In genomic region chr10:31304261-31304970, GRCh38 we compare ENCODE assay signal across 24 cellular contexts. TPM values are rescaled to one million over a fixed set of nuclear protein-coding genes. Genes with fewer than 3 reads are reported as not detected.
DNase-seq lines count a peak whose midpoint lies in the region; ATAC-seq, FAIRE-seq and TF ChIP-seq lines count a peak whose summit lies in the region.
"Had no signal": no experiment of that assay in that cellular context is flagged by ENCODE, and none has a peak within 500 bp of the region (broad histone marks: within the 10 kb centered on the region; RNA-seq: fewer than 3 reads in every experiment).

No MANE protein-coding gene starts in this region.

- no peak for TF ChIP-seq EP300 in HepG2 (IDR thresholded peaks at IDR 0.05; ENCODE audit: low read depth in 2 of 2, low read length in 2 of 2)
- TF ChIP-seq EP300 in HepG2 (CRISPR knock-in tag; IDR thresholded peaks at IDR 0.05; ENCODE audit: borderline replicate concordance): no peak

- H3K9me3 Mint-ChIP-seq in astrocyte (ENCODE audit: unreplicated experiment): no peaks in the 10 kb centered on the region
- no peaks in the 10 kb centered on the region for H3K9me3 Mint-ChIP-seq in activated T-helper 1 cell treated with anti-CD3 and anti-CD28 coated beads, Interleukin-12 subunit alpha, Interleukin-12 subunit beta, Interleukin-2, Interleukin-4 antibody, amounts not matched to agents 30 ng/mL and 10 ng/mL and 1 ng/mL, durations not matched to agents 14 hours and 24 hours and 36 hours
- peaks cover 0 to 3% (median under 1%) of the 10 kb centered on the region in 8 donors for H3K9me3 Mint-ChIP-seq in CD4-positive, alpha-beta memory T cell
- H3K9me3 Mint-ChIP-seq: brain, H9, type B pancreatic cell had no signal

- intact Hi-C loops in HepG2 (cut with micrococcal nuclease; ENCODE audit: unreplicated experiment) (no loop called here), right lobe of liver (cut with DNase I) (no loop called here)
- intact Hi-C loops in activated T-helper 1 cell treated with anti-CD3 and anti-CD28 coated beads, Interleukin-12 subunit alpha, Interleukin-12 subunit beta, Interleukin-2, Interleukin-4 antibody, amounts not matched to agents 30 ng/mL and 10 ng/mL and 1 ng/mL, durations not matched to agents 14 hours and 24 hours and 36 hours (cut with micrococcal nuclease): no loop called here
- intact Hi-C loops in CD4-positive, alpha-beta memory T cell (cut with micrococcal nuclease): no loop called here

- no peaks in the 10 kb centered on the region for H3K36me3 Mint-ChIP-seq in astrocyte (ENCODE audit: low read depth, unreplicated experiment)
- H3K36me3 Mint-ChIP-seq in activated T-helper 1 cell treated with anti-CD3 and anti-CD28 coated beads, Interleukin-12 subunit alpha, Interleukin-12 subunit beta, Interleukin-2, Interleukin-4 antibody, amounts not matched to agents 30 ng/mL and 10 ng/mL and 1 ng/mL, durations not matched to agents 14 hours and 24 hours and 36 hours (ENCODE audit: low read depth): peaks cover 3% of the 10 kb centered on the region
- H3K36me3 Mint-ChIP-seq in CD4-positive, alpha-beta memory T cell: peaks cover 0 to 4% of the 10 kb centered on the region in 2 donors
- H3K36me3 Mint-ChIP-seq: type B pancreatic cell had no signal

- H3K9me3 ChIP-seq in HepG2 (ENCODE audit: low read length) (no peaks in the 10 kb centered on the region), right lobe of liver (no peaks in the 10 kb centered on the region), astrocyte (ENCODE audit: insufficient read depth, low read depth, low read length) (no peaks in the 10 kb centered on the region)
- no peaks in the 10 kb centered on the region for H3K9me3 ChIP-seq in CD4-positive, alpha-beta memory T cell (ENCODE audit: control insufficient read depth in 1 of 2, low read length in 2 of 2)
- H3K9me3 ChIP-seq: BE2C, colonic mucosa, Peyer's patch, prostate gland, SJSA1 had no signal

- BruUV-seq in HepG2 (replicated peaks; lab: Mats Ljungman, UMichigan): no TSS peak

- H3K27me3 Mint-ChIP-seq in astrocyte (ENCODE audit: low read depth, unreplicated experiment): no peaks in the 10 kb centered on the region
- H3K27me3 Mint-ChIP-seq in activated T-helper 1 cell treated with anti-CD3 and anti-CD28 coated beads, Interleukin-12 subunit alpha, Interleukin-12 subunit beta, Interleukin-2, Interleukin-4 antibody, amounts not matched to agents 30 ng/mL and 10 ng/mL and 1 ng/mL, durations not matched to agents 14 hours and 24 hours and 36 hours (ENCODE audit: insufficient read depth): peaks cover 2% of the 10 kb centered on the region
- H3K27me3 Mint-ChIP-seq in CD4-positive, alpha-beta memory T cell: peaks cover 0 to 1% of the 10 kb centered on the region in 2 donors
- H3K27me3 Mint-ChIP-seq: type B pancreatic cell had no signal

- H4K20me1 ChIP-seq in HepG2 (ENCODE audit: insufficient read depth, low read length) (no peaks in the 10 kb centered on the region), astrocyte (ENCODE audit: insufficient read depth, low read length) (no peaks in the 10 kb centered on the region)

- POLR2A ChIA-PET in HepG2 (lab: Yijun Ruan, JAX): no interaction called here
- POLR2A ChIA-PET in CD4-positive, alpha-beta memory T cell (lab: Charles Lee; ENCODE audit: partially characterized antibody): interaction anchor here (0.5 kb wide), 1 partner anchor 17 kb away, joined by 3 read pairs; no protein-coding TSS in a partner anchor

- H3K27ac Mint-ChIP-seq in astrocyte (ENCODE audit: unreplicated experiment): no peak overlapping the region
- no peak overlapping the region for H3K27ac Mint-ChIP-seq in activated T-helper 1 cell treated with anti-CD3 and anti-CD28 coated beads, Interleukin-12 subunit alpha, Interleukin-12 subunit beta, Interleukin-2, Interleukin-4 antibody, amounts not matched to agents 30 ng/mL and 10 ng/mL and 1 ng/mL, durations not matched to agents 14 hours and 24 hours and 36 hours
- H3K27ac Mint-ChIP-seq in CD4-positive, alpha-beta memory T cell: no peak overlapping the region
- H3K27ac Mint-ChIP-seq: brain, H9, type B pancreatic cell had no signal

- H3K79me2 ChIP-seq in HepG2 (ENCODE audit: insufficient read depth, low read length): no peaks in the 10 kb centered on the region
- H3K79me2 ChIP-seq in astrocyte (ENCODE audit: insufficient read depth, low read length): no peaks in the 10 kb centered on the region

- H3K27ac ChIP-seq in HepG2 (ENCODE audit: extremely low read length, insufficient read depth, low read length): no peak overlapping the region
- H3K27ac ChIP-seq in right lobe of liver: no peak overlapping the region
- H3K27ac ChIP-seq in astrocyte (ENCODE audit: low read depth, low read length): no peak overlapping the region
- H3K27ac ChIP-seq in CD4-positive, alpha-beta memory T cell (ENCODE audit: low read depth, low read length): no peak overlapping the region
- H3K27ac ChIP-seq: colonic mucosa, Peyer's patch, prostate gland, SJSA1 had no signal

- TF ChIP-seq POLR2A in HepG2 (IDR thresholded peaks at IDR 0.05; ENCODE audit: insufficient read depth in 1 of 2, low read depth in 2 of 2, low read length in 2 of 2): no peak
- TF ChIP-seq POLR2A in right lobe of liver (IDR thresholded peaks at IDR 0.05): no peak

- DNase-seq in HepG2 (ENCODE audit: low spot score) (peak; percentile 4), right lobe of liver (no peak), astrocyte (ENCODE audit: low read depth) (peak; percentile 16), fibroblast of villous mesenchyme (ENCODE audit: low read depth) (peak; percentile 80), NCI-H1092 (lab: John Stamatoyannopoulos, UW) (no peak)
- no peak for DNase-seq in activated T-helper 1 cell treated with anti-CD3 and anti-CD28 coated beads, Interleukin-12 subunit alpha, Interleukin-12 subunit beta, Interleukin-2, Interleukin-4 antibody, amounts not matched to agents 30 ng/mL and 10 ng/mL and 1 ng/mL, durations not matched to agents 14 hours and 24 hours and 36 hours (ENCODE audit: low spot score)
- no peak for DNase-seq in CD4-positive, alpha-beta memory T cell
- DNase-seq: activated gamma-delta T cell, BE2C, colonic mucosa, DND-41, H9, head of caudate nucleus, left colon, mesendoderm, NCI-H2171 treated with DMSO at 0.1 percent for 48 hours, NCI-H69, Peyer's patch had no signal

- no peaks in the 10 kb centered on the region; a peak in 1 of 5 replicates for H3K27me3 ChIP-seq in HepG2 (ENCODE audit: control insufficient read depth in 1 of 2, insufficient read depth in 2 of 2, low read length in 2 of 2)
- no peaks in the 10 kb centered on the region for H3K27me3 ChIP-seq in right lobe of liver
- no peaks in the 10 kb centered on the region for H3K27me3 ChIP-seq in astrocyte (ENCODE audit: insufficient read depth, low read length)
- no peaks in the 10 kb centered on the region for H3K27me3 ChIP-seq in CD4-positive, alpha-beta memory T cell (ENCODE audit: insufficient read depth, low read length)
- H3K27me3 ChIP-seq: BE2C, colonic mucosa, Peyer's patch, SJSA1 had no signal

- WGBS in HepG2 (ENCODE audit: low lambda C conversion rate): 14% methylated on average over 6 of the region's 6 CpGs
- 60% methylated on average over 6 of the region's 6 CpGs for WGBS in right lobe of liver (ENCODE audit: insufficient coverage, low coverage, low lambda C conversion rate, missing lambda C conversion rate)

- H3K4me3 ChIP-seq in HepG2 (replicated peaks in 1 of 3; ENCODE audit: insufficient read depth in 1 of 3, low read depth in 2 of 3, low read length in 3 of 3) (no peak overlapping the region), right lobe of liver (no peak overlapping the region), astrocyte (ENCODE audit: insufficient read depth, low read depth, low read length) (no peak overlapping the region), fibroblast of villous mesenchyme (ENCODE audit: low read depth, low read length) (no peak overlapping the region)
- no peak overlapping the region for H3K4me3 ChIP-seq in CD4-positive, alpha-beta memory T cell (ENCODE audit: low read length in 2 of 2)
- H3K4me3 ChIP-seq: colonic mucosa, GM12878, Peyer's patch, prostate gland, SJSA1 had no signal

- TF ChIP-seq CTCF in HepG2 (CRISPR knock-in tag; IDR thresholded peaks at IDR 0.05) (no peak), right lobe of liver (IDR thresholded peaks at IDR 0.05) (no peak), astrocyte (IDR thresholded peaks at IDR 0.05; ENCODE audit: insufficient read depth, low read depth, low read length) (no peak), fibroblast of villous mesenchyme (IDR thresholded peaks at IDR 0.05; ENCODE audit: insufficient read depth, low read depth, low read length) (no peak)

- in situ Hi-C loops in HepG2 (cut with HindIII; ENCODE audit: extremely low pct_ligation_motif_present, low pct_unique_long_range_greater_than_20kb): no loop called here

- no peak overlapping the region for H3K9ac ChIP-seq in HepG2 (ENCODE audit: insufficient read depth, low read depth, low read length)
- no peak overlapping the region for H3K9ac ChIP-seq in astrocyte (ENCODE audit: low read length)

- H3K4me1 ChIP-seq in HepG2 (ENCODE audit: insufficient read depth, low read length) (0 out of 2 replicates have a peak, but pooled peaks cover 6% of the 10 kb centered on the region), right lobe of liver (no peaks in the 10 kb centered on the region), astrocyte (ENCODE audit: insufficient read depth, low read length) (no peaks in the 10 kb centered on the region)
- H3K4me1 ChIP-seq in CD4-positive, alpha-beta memory T cell (ENCODE audit: insufficient read depth, low read length): no peaks in the 10 kb centered on the region
- H3K4me1 ChIP-seq: colonic mucosa, Peyer's patch, prostate gland had no signal

- no peaks in the 10 kb centered on the region for H3K36me3 ChIP-seq in HepG2 (replicated peaks in 1 of 2; ENCODE audit: control insufficient read depth in 1 of 2, insufficient read depth in 2 of 2, low read length in 2 of 2)
- H3K36me3 ChIP-seq in right lobe of liver: no peaks in the 10 kb centered on the region
- H3K36me3 ChIP-seq in astrocyte (ENCODE audit: insufficient read depth, low read length): no peaks in the 10 kb centered on the region
- no peaks in the 10 kb centered on the region for H3K36me3 ChIP-seq in CD4-positive, alpha-beta memory T cell (ENCODE audit: insufficient read depth, low read length)
- H3K36me3 ChIP-seq: BE2C, colonic mucosa, Peyer's patch, prostate gland, SJSA1 had no signal

- TF ChIP-seq RAD21 in HepG2 (CRISPR knock-in tag; IDR thresholded peaks at IDR 0.05): no peak

- no peak overlapping the region for H2AFZ ChIP-seq in HepG2 (ENCODE audit: low read length)
- H2AFZ ChIP-seq in astrocyte (ENCODE audit: low read depth, low read length): no peak overlapping the region

- no peak for FAIRE-seq in HepG2 (lab: Jason Lieb, UNC)
- FAIRE-seq in astrocyte (lab: Jason Lieb, UNC): no peak
- FAIRE-seq: GM12878 had no signal

- H3K4me1 Mint-ChIP-seq in astrocyte (ENCODE audit: low read depth, unreplicated experiment): no peaks in the 10 kb centered on the region
- H3K4me1 Mint-ChIP-seq in activated T-helper 1 cell treated with anti-CD3 and anti-CD28 coated beads, Interleukin-12 subunit alpha, Interleukin-12 subunit beta, Interleukin-2, Interleukin-4 antibody, amounts not matched to agents 30 ng/mL and 10 ng/mL and 1 ng/mL, durations not matched to agents 14 hours and 24 hours and 36 hours (ENCODE audit: low read depth): peaks cover 8% of the 10 kb centered on the region
- no peaks in the 10 kb centered on the region for H3K4me1 Mint-ChIP-seq in CD4-positive, alpha-beta memory T cell
- H3K4me1 Mint-ChIP-seq: brain, H9 had no signal

- CTCF ChIA-PET in HepG2 (lab: Yijun Ruan, JAX; ENCODE audit: low intra/inter-chr PET ratio, low total read pairs): no interaction called here
- CTCF ChIA-PET in CD4-positive, alpha-beta memory T cell (lab: Charles Lee; ENCODE audit: partially characterized antibody): no interaction called here

- no peak overlapping the region for H3K4me3 Mint-ChIP-seq in astrocyte (ENCODE audit: unreplicated experiment)
- H3K4me3 Mint-ChIP-seq in activated T-helper 1 cell treated with anti-CD3 and anti-CD28 coated beads, Interleukin-12 subunit alpha, Interleukin-12 subunit beta, Interleukin-2, Interleukin-4 antibody, amounts not matched to agents 30 ng/mL and 10 ng/mL and 1 ng/mL, durations not matched to agents 14 hours and 24 hours and 36 hours: no peak overlapping the region
- no peak overlapping the region for H3K4me3 Mint-ChIP-seq in CD4-positive, alpha-beta memory T cell
- H3K4me3 Mint-ChIP-seq: brain, H9, type B pancreatic cell had no signal

- H3K4me2 ChIP-seq in HepG2 (ENCODE audit: low read depth, low read length): no peak overlapping the region
- no peak overlapping the region for H3K4me2 ChIP-seq in astrocyte (ENCODE audit: low read length)

- no peak for ATAC-seq in HepG2
- no peak for ATAC-seq in right lobe of liver
- no peak for ATAC-seq in GM21381 (IDR thresholded peaks at IDR 0.05; ENCODE audit: unreplicated experiment)
- ATAC-seq: GM12878, left colon had no signal

RNA-seq across cellular contexts. Expression of gene ZEB1, which starts 14.6 kb away (rescaled TPM):
- total RNA-seq in HepG2 (2016; rRNA removed; fragmentation: Illumina TruSeq; extraction: Trizol) (18.0 and 24.7 TPM in 2 replicates), right lobe of liver (10 to 100 TPM in 5 of 6 experiments, 1 to 10 TPM in 1; 10.0 to 17.6 (median 13.6) TPM), astrocyte (37.2 and 42.3 TPM in 2 replicates), fibroblast of villous mesenchyme (73.4 and 89.8 TPM in 2 replicates)
- total RNA-seq in HepG2 (2016; cell fraction: cytosol; rRNA removed; fragmentation: Illumina TruSeq; extraction: Trizol; ENCODE audit: low read depth): 73.2 and 85.5 TPM in 2 replicates
- 16.1 and 19.9 TPM in 2 replicates for total RNA-seq in HepG2 (2016; cell fraction: insoluble cytoplasmic fraction; rRNA removed; fragmentation: Illumina TruSeq; extraction: Trizol)
- 20.1 and 23.3 TPM in 2 replicates for total RNA-seq in HepG2 (2016; cell fraction: membrane; rRNA removed; fragmentation: Illumina TruSeq; extraction: Trizol)
- total RNA-seq in HepG2 (2016; cell fraction: nucleus; rRNA removed; fragmentation: Illumina TruSeq; extraction: Trizol): 34.1 and 37.0 TPM in 2 replicates
- 8.3 and 9.6 TPM in 2 replicates for polyA plus RNA-seq in HepG2 (2011; rRNA removed)
- polyA plus RNA-seq in HepG2 (2011; cell fraction: cytosol; rRNA removed): 3.6 and 5.9 TPM in 2 replicates
- polyA plus RNA-seq in HepG2 (2011; cell fraction: nucleus; rRNA removed): 7.5 and 8.9 TPM in 2 replicates
- 10.1 and 15.2 TPM in 2 replicates for polyA plus RNA-seq in HepG2 (2012)
- 0.21 and 0.23 TPM in 2 replicates for polyA plus RNA-seq in HepG2 (2016; cell fraction: cytosol; fragmentation: Illumina TruSeq; extraction: Trizol; ENCODE audit: low read depth)
- polyA plus RNA-seq in HepG2 (2016; cell fraction: insoluble cytoplasmic fraction; fragmentation: Illumina TruSeq; extraction: Trizol; ENCODE audit: low read depth): 9.3 and 9.7 TPM in 2 replicates
- polyA plus RNA-seq in HepG2 (2016; cell fraction: membrane; fragmentation: Illumina TruSeq; extraction: Trizol; ENCODE audit: low read depth): 0.95 and 1.2 TPM in 2 replicates
- 12.4 and 14.4 TPM in 2 replicates for polyA plus RNA-seq in HepG2 (2016; cell fraction: nucleus; fragmentation: Illumina TruSeq; extraction: Trizol; ENCODE audit: insufficient read depth, low read depth)
- polyA minus RNA-seq in HepG2 (2011; rRNA and poly(A)+ RNA removed; ENCODE audit: low replicate concordance): 12.9 and 14.6 TPM in 2 replicates
- polyA minus RNA-seq in HepG2 (2011; cell fraction: cytosol; rRNA and poly(A)+ RNA removed): 15.5 and 18.0 TPM in 2 replicates
- 102 and 117 TPM in 2 replicates for polyA minus RNA-seq in HepG2 (2011; cell fraction: nucleus; rRNA and poly(A)+ RNA removed)
- 70.8 and 79.8 TPM in 2 replicates for total RNA-seq in activated T-helper 1 cell treated with anti-CD3 and anti-CD28 coated beads, Interleukin-12 subunit alpha, Interleukin-12 subunit beta, Interleukin-2, Interleukin-4 antibody, amounts not matched to agents 30 ng/mL and 10 ng/mL and 1 ng/mL, durations not matched to agents 14 hours and 24 hours and 36 hours
- 10 to 100 TPM; 68.7 to 70.6 TPM for total RNA-seq in CD4-positive, alpha-beta memory T cell
- polyA plus RNA-seq in CD4-positive, alpha-beta memory T cell: 10 to 100 TPM; 19.1 to 31.3 TPM

Comparison
In these comparisons a context has a peak if more than half of its experiments do, and no peak if none do; other contexts are left out.
1. DNase-seq: peak in HepG2 (single experiment), astrocyte (single experiment) and fibroblast of villous mesenchyme (single experiment); none in right lobe of liver (0 of 3), NCI-H1092 (single experiment), activated T-helper 1 cell treated with anti-CD3 and anti-CD28 coated beads, Interleukin-12 subunit alpha, Interleukin-12 subunit beta, Interleukin-2, Interleukin-4 antibody, amounts not matched to agents 30 ng/mL and 10 ng/mL and 1 ng/mL, durations not matched to agents 14 hours and 24 hours and 36 hours (single experiment) and CD4-positive, alpha-beta memory T cell (0 of 5).